Comparison of ENCODE assay signal across 15 cellular contexts in genomic region chr10:96208271-96208670, GRCh38.
A peak's percentile ranks its signal among the peaks of the same experiment; 100 is the strongest.
DNase-seq lines count a peak whose midpoint lies in the region; ATAC-seq and TF ChIP-seq lines count a peak whose summit lies in the region.
"Had no signal": no experiment of that assay in that cellular context is flagged by ENCODE, and none has a peak within 500 bp of the region (broad histone marks: within the 10 kb centered on the region; RNA-seq: fewer than 3 reads in every experiment).

No MANE protein-coding gene starts in this region.

- TF ChIP-seq CTCF in KMS-11 (conservative IDR thresholded peaks at IDR 0.05; ENCODE audit: low read depth, low read length) = no peak

- H4K20me1 ChIP-seq in KMS-11 (ENCODE audit: insufficient read depth) = no peaks in the 10 kb centered on the region

- no peak overlapping the region for H3K4me3 ChIP-seq in KMS-11 (IDR thresholded peaks at IDR 0.05; ENCODE audit: insufficient read depth, low read depth, low read length)
- H3K4me3 ChIP-seq: upper lobe of right lung had no signal

- H3K4me1 ChIP-seq in KMS-11 (ENCODE audit: low read depth, poor library complexity, severe bottlenecking) = peaks cover 27% of the 10 kb centered on the region
- H3K4me1 ChIP-seq: upper lobe of right lung had no signal

- no peak overlapping the region for H2AFZ ChIP-seq in KMS-11 (ENCODE audit: low read depth)

- peak overlapping the region; percentile 27; the same call in 1 of the 2 replicates for H3K27ac ChIP-seq in KMS-11
- H3K27ac ChIP-seq: RWPE1, upper lobe of right lung had no signal

- ATAC-seq in GM18499 (IDR thresholded peaks at IDR 0.05; ENCODE audit: insufficient read depth, unreplicated experiment) = peak; percentile 58
- ATAC-seq in GM19468 (IDR thresholded peaks at IDR 0.05; ENCODE audit: extremely low read depth, unreplicated experiment) = peak; percentile 30
- peak; percentile 53 for ATAC-seq in HG02840 (IDR thresholded peaks at IDR 0.05; ENCODE audit: low FRiP score, unreplicated experiment)
- ATAC-seq: HCT116, natural killer cell, upper lobe of right lung had no signal

- DNase-seq in stimulated activated CD8-positive, alpha-beta memory T cell treated with anti-CD3 and anti-CD28 coated beads, Interleukin-4, amount 100 ng/mL, for 48 hours = no peak
- DNase-seq in AML-193 (lab: John Stamatoyannopoulos, UW) = no peak
- no peak for DNase-seq in stimulated activated CD4-positive, alpha-beta T cell treated with anti-CD3 and anti-CD28 coated beads, Interleukin-12 subunit alpha, Interleukin-12 subunit beta, amount 100 ng/mL, for 4 hours
- no peak for DNase-seq in Kasumi-1 (lab: John Stamatoyannopoulos, UW)
- DNase-seq: activated CD4-positive, alpha-beta memory T cell treated with anti-CD3 and anti-CD28 coated beads for 36 hours; natural killer cell; NCI-H187; NCI-H774; upper lobe of right lung had no signal

- no peaks in the 10 kb centered on the region for H3K79me2 ChIP-seq in KMS-11 (ENCODE audit: insufficient read depth, low read depth)

- no peaks in the 10 kb centered on the region for H3K36me3 ChIP-seq in KMS-11 (ENCODE audit: insufficient read depth)
- H3K36me3 ChIP-seq: upper lobe of right lung had no signal

- no peak overlapping the region for H3K9ac ChIP-seq in KMS-11

- H3K4me2 ChIP-seq in KMS-11 = peak overlapping the region; percentile 37

- no peaks in the 10 kb centered on the region for H3K27me3 ChIP-seq in KMS-11 (ENCODE audit: insufficient read depth, low read depth)
- H3K27me3 ChIP-seq: upper lobe of right lung had no signal
